Comparison of ENCODE assay signal across 32 cellular contexts in the genomic region with DNA sequence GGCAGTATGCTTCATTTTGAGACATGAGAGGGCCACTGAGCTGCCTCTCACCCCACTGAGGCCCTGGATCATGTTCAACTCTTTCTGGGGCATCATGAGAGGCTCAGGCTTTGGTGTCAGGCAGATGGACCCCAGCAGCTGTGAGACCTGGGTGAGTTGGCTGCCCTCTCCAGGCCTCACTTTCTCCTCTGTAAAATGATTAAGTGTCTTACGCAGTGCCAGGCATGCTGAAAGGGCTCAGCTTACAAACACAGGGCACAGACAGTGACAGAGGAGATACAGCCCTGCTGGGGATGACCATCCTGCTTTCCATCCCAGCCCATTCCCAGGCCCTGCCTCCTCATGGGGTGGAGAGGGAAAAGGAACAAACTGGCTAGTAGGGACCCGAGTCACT.
"Had no signal": no experiment of that assay in that cellular context is flagged by ENCODE, and none has a peak within 500 bp of the region (broad histone marks: within the 10 kb centered on the region; RNA-seq: fewer than 3 reads in every experiment).

No MANE protein-coding gene starts in this region.

- H3K27me3 ChIP-seq: ovary, thyroid gland, upper lobe of left lung, vagina had no signal

- FAIRE-seq: endometrium, islet of Langerhans had no signal

- DNase-seq: activated CD4-positive, alpha-beta T cell treated with anti-CD3 and anti-CD28 coated beads for 48 hours; activated CD4-positive, alpha-beta T cell treated with anti-CD3 and anti-CD28 coated beads, Interleukin-2, amount 50 U/mL, for 48 hours; activated naive CD8-positive, alpha-beta T cell treated with anti-CD3 and anti-CD28 coated beads, Interleukin-2, amount 50 U/mL, for 24 hours; amygdala; central memory CD4-positive, alpha-beta T cell; effector CD4-positive, alpha-beta T cell; esophagus squamous epithelium; foreskin melanocyte; mammary epithelial cell; naive B cell; nephron progenitor cell; ovary; stimulated activated CD4-positive, alpha-beta T cell treated with anti-CD3 and anti-CD28 coated beads, Interleukin-4, amount 100 ng/mL, for 4 hours; stimulated activated CD8-positive, alpha-beta memory T cell treated with anti-CD3 and anti-CD28 coated beads, Interleukin-4, amount 100 ng/mL, for 48 hours; stimulated activated naive CD8-positive, alpha-beta T cell treated with anti-CD3 and anti-CD28 coated beads, Interleukin-15, amount 100 ng/mL, for 72 hours; T-helper 17 cell; T1000; thyroid gland; upper lobe of left lung; WERI-Rb-1 had no signal

- H3K9me3 ChIP-seq: esophagus squamous epithelium, neutrophil, ovary, thyroid gland, upper lobe of left lung, vagina had no signal

- H3K27ac Mint-ChIP-seq: activated naive CD4-positive, alpha-beta T cell treated with anti-CD3 and anti-CD28 coated beads, Interleukin-2, amount 50 U/mL, for 24 hours; activated naive CD8-positive, alpha-beta T cell treated with anti-CD3 and anti-CD28 coated beads, Interleukin-2, amount 50 U/mL, for 24 hours; activated T-helper 2 cell treated with anti-CD3 and anti-CD28 coated beads, Interferon-gamma antibody, Interleukin-2, Interleukin-4, amounts not matched to agents 10 μg/mL and 5 μg/mL and 100 μg/mL, durations not matched to agents 14 hours and 24 hours and 36 hours; dendritic cell treated with granulocyte-macrophage colony-stimulating factor and Interleukin-4, amounts not matched to agents 40 ng/mL and 50 ng/mL, for 4 days; naive B cell; stimulated activated memory B cell treated with anti-CD40 and anti-IgM and Interleukin-4, amounts not matched to agents 10 μg/mL and 1 μg/mL and 100 μg/mL, for 72 hours; stimulated activated naive CD8-positive, alpha-beta T cell treated with anti-CD3 and anti-CD28 coated beads, Interleukin-15, amount 100 ng/mL, for 72 hours; T-helper 17 cell had no signal

- H3K36me3 ChIP-seq: esophagus squamous epithelium, neutrophil, ovary, thyroid gland, upper lobe of left lung, vagina, WERI-Rb-1 had no signal

- H3K27ac ChIP-seq: epithelial cell of prostate, esophagus squamous epithelium, neutrophil, ovary, skin epidermis, thyroid gland, upper lobe of left lung, vagina, WERI-Rb-1 had no signal

- H3K4me1 Mint-ChIP-seq: activated naive CD4-positive, alpha-beta T cell treated with anti-CD3 and anti-CD28 coated beads, Interleukin-2, amount 50 U/mL, for 24 hours; activated naive CD8-positive, alpha-beta T cell treated with anti-CD3 and anti-CD28 coated beads, Interleukin-2, amount 50 U/mL, for 24 hours; naive B cell; stimulated activated memory B cell treated with anti-CD40 and anti-IgM and Interleukin-4, amounts not matched to agents 10 μg/mL and 1 μg/mL and 100 μg/mL, for 72 hours; stimulated activated naive CD8-positive, alpha-beta T cell treated with anti-CD3 and anti-CD28 coated beads, Interleukin-15, amount 100 ng/mL, for 72 hours; T-helper 17 cell had no signal

- H3K4me3 Mint-ChIP-seq: activated naive CD4-positive, alpha-beta T cell treated with anti-CD3 and anti-CD28 coated beads, Interleukin-2, amount 50 U/mL, for 24 hours; activated naive CD8-positive, alpha-beta T cell treated with anti-CD3 and anti-CD28 coated beads, Interleukin-2, amount 50 U/mL, for 24 hours; dendritic cell treated with granulocyte-macrophage colony-stimulating factor and Interleukin-4, amounts not matched to agents 40 ng/mL and 50 ng/mL, for 4 days; naive B cell; nephron progenitor cell; stimulated activated memory B cell treated with anti-CD40 and anti-IgM and Interleukin-4, amounts not matched to agents 10 μg/mL and 1 μg/mL and 100 μg/mL, for 72 hours; stimulated activated naive CD8-positive, alpha-beta T cell treated with anti-CD3 and anti-CD28 coated beads, Interleukin-15, amount 100 ng/mL, for 72 hours; T-helper 17 cell had no signal

- H3K9me3 Mint-ChIP-seq: activated naive CD4-positive, alpha-beta T cell treated with anti-CD3 and anti-CD28 coated beads, Interleukin-2, amount 50 U/mL, for 24 hours; activated naive CD8-positive, alpha-beta T cell treated with anti-CD3 and anti-CD28 coated beads, Interleukin-2, amount 50 U/mL, for 24 hours; activated T-helper 2 cell treated with anti-CD3 and anti-CD28 coated beads, Interferon-gamma antibody, Interleukin-2, Interleukin-4, amounts not matched to agents 10 μg/mL and 5 μg/mL and 100 μg/mL, durations not matched to agents 14 hours and 24 hours and 36 hours; dendritic cell treated with granulocyte-macrophage colony-stimulating factor and Interleukin-4, amounts not matched to agents 40 ng/mL and 50 ng/mL, for 4 days; naive B cell; nephron progenitor cell; stimulated activated memory B cell treated with anti-CD40 and anti-IgM and Interleukin-4, amounts not matched to agents 10 μg/mL and 1 μg/mL and 100 μg/mL, for 72 hours; stimulated activated naive CD8-positive, alpha-beta T cell treated with anti-CD3 and anti-CD28 coated beads, Interleukin-15, amount 100 ng/mL, for 72 hours had no signal

- H3K4me3 ChIP-seq: esophagus squamous epithelium, ovary, skin epidermis, thyroid gland, upper lobe of left lung, vagina had no signal

- H3K36me3 Mint-ChIP-seq: activated naive CD4-positive, alpha-beta T cell treated with anti-CD3 and anti-CD28 coated beads, Interleukin-2, amount 50 U/mL, for 24 hours; naive B cell; stimulated activated memory B cell treated with anti-CD40 and anti-IgM and Interleukin-4, amounts not matched to agents 10 μg/mL and 1 μg/mL and 100 μg/mL, for 72 hours had no signal

- H3K27me3 Mint-ChIP-seq: dendritic cell treated with granulocyte-macrophage colony-stimulating factor and Interleukin-4, amounts not matched to agents 40 ng/mL and 50 ng/mL, for 4 days; naive B cell; stimulated activated memory B cell treated with anti-CD40 and anti-IgM and Interleukin-4, amounts not matched to agents 10 μg/mL and 1 μg/mL and 100 μg/mL, for 72 hours had no signal

- ATAC-seq: activated CD4-positive, CD25-positive, alpha-beta regulatory T cell treated with anti-CD3 and anti-CD28 coated beads, Interleukin-2, amount 50 U/mL, for 24 hours; activated naive CD8-positive, alpha-beta T cell treated with anti-CD3 and anti-CD28 coated beads, Interleukin-2, amount 50 U/mL, for 24 hours; right cardiac atrium; stimulated activated memory B cell treated with anti-CD40 and anti-IgM and Interleukin-4, amounts not matched to agents 10 μg/mL and 1 μg/mL and 100 μg/mL, for 72 hours; stimulated activated naive CD8-positive, alpha-beta T cell treated with anti-CD3 and anti-CD28 coated beads, Interleukin-15, amount 100 ng/mL, for 72 hours; T-helper 17 cell had no signal

- H3K4me1 ChIP-seq: esophagus squamous epithelium, thyroid gland, upper lobe of left lung, vagina had no signal
